Comparison of ENCODE assay signal across 8 cellular contexts in the genomic region with DNA sequence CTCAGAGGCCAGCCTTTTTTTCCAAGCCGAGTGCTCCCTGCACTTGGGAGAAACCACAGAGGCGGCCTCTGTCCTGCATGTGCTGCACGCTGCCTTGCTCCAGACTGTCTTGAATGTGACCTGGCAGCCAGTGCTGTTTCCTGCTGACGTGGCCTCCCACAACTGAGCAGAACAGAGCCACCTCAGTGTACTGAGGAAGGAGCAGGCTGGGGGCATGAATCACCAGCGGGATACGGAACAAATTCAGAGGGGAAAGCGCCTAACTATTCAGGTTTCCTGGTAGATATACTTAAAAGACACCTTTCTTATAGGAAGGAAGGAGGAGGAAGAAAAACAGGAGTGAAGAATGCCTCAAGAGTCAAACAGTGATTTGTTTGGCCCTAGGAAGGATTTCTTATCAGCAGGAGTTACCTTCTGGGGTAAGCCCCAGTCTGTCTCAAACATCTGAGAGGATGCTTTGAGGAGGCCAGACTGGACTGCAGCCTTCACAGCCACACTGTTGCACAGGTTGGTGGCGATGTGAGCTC.
DNase-seq lines count a peak whose midpoint lies in the region; ATAC-seq and TF ChIP-seq lines count a peak whose summit lies in the region.

No MANE protein-coding gene starts in this region.

- peak; percentile 93 for ATAC-seq in RWPE2 (ENCODE audit: low read depth)

- no peaks in the 10 kb centered on the region for H3K9me3 ChIP-seq in BLaER1 treated with 17β-estradiol and CSF1 and Interleukin-3, amounts not matched to agents 10 nM and 100 nM (replicated peaks in 1 of 11)
- no peaks in the 10 kb centered on the region for H3K9me3 ChIP-seq in RWPE2 (ENCODE audit: severe bottlenecking)
- no peaks in the 10 kb centered on the region for H3K9me3 ChIP-seq in right atrium auricular region

- peak; percentile 89 for DNase-seq in HFF-Myc (ENCODE audit: extremely low read depth, low read depth)
- peak; percentile 92 for DNase-seq in RWPE2 (ENCODE audit: low spot score)
- peak; percentile 88 for DNase-seq in amniotic stem cell (lab: John Stamatoyannopoulos, UW)
- DNase-seq in right atrium auricular region (ENCODE audit: low spot score): peak; percentile 96
- DNase-seq in NCI-H146 treated with DMSO at 0.1 percent for 48 hours (lab: John Stamatoyannopoulos, UW; ENCODE audit: unreplicated experiment): no peak
- DNase-seq in DMS53 treated with DMSO at 0.1 percent for 48 hours (lab: John Stamatoyannopoulos, UW; ENCODE audit: unreplicated experiment): no peak

- H3K4me3 ChIP-seq in BLaER1 treated with 17β-estradiol and CSF1 and Interleukin-3, amounts not matched to agents 10 nM and 100 nM: 0 out of 20 replicates have a peak overlapping the region, but pooled peaks of 1 of the 10 experiments have one; percentile 2
- peak overlapping the region; percentile 8; the same call in 1 of the 2 replicates for H3K4me3 ChIP-seq in HFF-Myc (replicated peaks; ENCODE audit: low read depth, low read length)
- H3K4me3 ChIP-seq in RWPE2 (ENCODE audit: severe bottlenecking): no peak overlapping the region
- H3K4me3 ChIP-seq in right atrium auricular region: no peak overlapping the region
- H3K4me3 ChIP-seq in rectal smooth muscle tissue (ENCODE audit: low read length): no peak overlapping the region

- peak overlapping the region; percentile 5 to 79 (median 45); a peak in 19 of 22 replicates for H3K4me2 ChIP-seq in BLaER1 treated with 17β-estradiol and CSF1 and Interleukin-3, amounts not matched to agents 10 nM and 100 nM

- peaks cover 15 to 76% (median 28%) of the 10 kb centered on the region in 10 experiments for H3K4me1 ChIP-seq in BLaER1 treated with 17β-estradiol and CSF1 and Interleukin-3, amounts not matched to agents 10 nM and 100 nM
- H3K4me1 ChIP-seq in RWPE2 (ENCODE audit: insufficient read depth, poor library complexity, severe bottlenecking): peaks cover 86% of the 10 kb centered on the region
- peaks cover 0 to 56% of the 10 kb centered on the region in 2 donors for H3K4me1 ChIP-seq in right atrium auricular region
- H3K4me1 ChIP-seq in rectal smooth muscle tissue (ENCODE audit: control insufficient read depth, insufficient read depth, low read length): peaks cover 29% of the 10 kb centered on the region

- peak overlapping the region in 4 of 11 experiments; percentile 17 to 41 (median 23); a peak in 6 of 22 replicates for H3K9ac ChIP-seq in BLaER1 treated with 17β-estradiol and CSF1 and Interleukin-3, amounts not matched to agents 10 nM and 100 nM
- peak overlapping the region; percentile 33 for H3K9ac ChIP-seq in rectal smooth muscle tissue (ENCODE audit: low read length)

- TF ChIP-seq CTCF in HFF-Myc (IDR thresholded peaks at IDR 0.05; ENCODE audit: low read depth, low read length, missing control alignments): no peak
- TF ChIP-seq CTCF in RWPE2 (IDR thresholded peaks at IDR 0.05; ENCODE audit: poor library complexity, severe bottlenecking): no peak
- TF ChIP-seq CTCF in right atrium auricular region (IDR thresholded peaks at IDR 0.05): no peak

- H3K27me3 ChIP-seq in BLaER1 treated with 17β-estradiol and CSF1 and Interleukin-3, amounts not matched to agents 10 nM and 100 nM: no peaks in the 10 kb centered on the region
- H3K27me3 ChIP-seq in RWPE2 (ENCODE audit: insufficient read depth, poor library complexity, severe bottlenecking) (no peaks in the 10 kb centered on the region), right atrium auricular region (no peaks in the 10 kb centered on the region), rectal smooth muscle tissue (ENCODE audit: control insufficient read depth, insufficient read depth, low read length) (no peaks in the 10 kb centered on the region)

- H3K36me3 ChIP-seq in BLaER1 treated with 17β-estradiol and CSF1 and Interleukin-3, amounts not matched to agents 10 nM and 100 nM: peaks cover 0 to 28% (median 0%) of the 10 kb centered on the region in 11 experiments; a peak in 3 of 22 replicates
- H3K36me3 ChIP-seq in RWPE2 (ENCODE audit: low read depth) (peaks cover 14% of the 10 kb centered on the region; the same call in 1 of the 2 replicates), right atrium auricular region (no peaks in the 10 kb centered on the region), rectal smooth muscle tissue (ENCODE audit: control insufficient read depth, insufficient read depth, low read length) (no peaks in the 10 kb centered on the region)

- peaks cover 10 to 74% (median 28%) of the 10 kb centered on the region in 11 experiments; a peak in 16 of 22 replicates for H4K20me1 ChIP-seq in BLaER1 treated with 17β-estradiol and CSF1 and Interleukin-3, amounts not matched to agents 10 nM and 100 nM

- peak overlapping the region in 5 of 11 experiments; percentile 2 to 49 (median 46); a peak in 8 of 22 replicates for H3K27ac ChIP-seq in BLaER1 treated with 17β-estradiol and CSF1 and Interleukin-3, amounts not matched to agents 10 nM and 100 nM
- H3K27ac ChIP-seq in RWPE2 (ENCODE audit: poor library complexity, severe bottlenecking): peak overlapping the region; percentile 98
- peak overlapping the region; percentile 82 to 85 for H3K27ac ChIP-seq in right atrium auricular region
- peak overlapping the region; percentile 87 for H3K27ac ChIP-seq in rectal smooth muscle tissue (ENCODE audit: low read depth, low read length)

Comparison
In these comparisons a context has a peak if more than half of its experiments do, and no peak if none do; other contexts are left out.
1. DNase-seq: peak in HFF-Myc (single experiment), RWPE2 (single experiment), amniotic stem cell (single experiment) and right atrium auricular region (single experiment); none in NCI-H146 treated with DMSO at 0.1 percent for 48 hours (single experiment) and DMS53 treated with DMSO at 0.1 percent for 48 hours (single experiment).